In the genomic region with DNA sequence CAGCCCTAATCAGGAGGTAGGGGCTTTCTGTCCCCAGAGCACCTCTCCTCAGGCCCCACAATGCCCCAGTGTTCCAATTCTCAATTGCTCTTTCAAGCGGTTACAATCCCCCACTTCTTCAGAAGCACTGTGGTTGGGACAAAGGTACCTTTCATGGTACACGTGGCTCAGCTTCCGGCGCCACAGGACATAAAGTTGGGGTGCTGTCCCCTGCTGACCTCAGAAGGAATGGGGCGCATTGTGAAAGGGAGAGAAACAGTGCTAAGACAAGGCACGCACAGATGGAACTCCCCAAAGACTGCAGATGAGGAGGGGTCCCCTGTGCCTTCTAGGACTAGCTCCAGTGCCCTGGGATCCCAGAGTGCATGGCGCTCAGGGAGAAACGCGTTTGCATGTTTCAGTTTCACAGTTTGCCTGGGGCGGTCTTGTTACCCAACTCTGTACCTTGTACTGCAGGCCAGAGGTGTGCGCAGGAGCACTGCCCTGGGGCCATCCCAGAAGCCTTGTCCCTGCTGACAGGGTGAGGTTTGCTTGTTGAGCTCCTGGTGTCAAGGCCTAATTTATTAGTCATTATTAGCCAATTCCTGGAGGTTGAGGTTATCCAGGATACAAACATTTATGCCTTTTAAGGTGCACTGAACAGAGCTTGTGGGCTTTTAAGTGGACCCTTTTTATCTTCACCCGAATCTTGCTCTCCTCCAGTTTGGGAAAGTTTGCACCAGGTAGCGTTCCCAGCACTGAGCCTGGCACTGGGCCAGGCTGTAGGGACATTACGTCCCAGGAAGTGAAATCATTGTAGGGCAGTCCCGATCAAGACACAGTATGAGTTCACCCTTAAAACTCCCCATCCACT, we compare ENCODE assay signal across 1 cellular context.
TF ChIP-seq lines count a peak whose summit lies in the region.

No MANE protein-coding gene starts in this region.

TF ChIP-seq in HepG2, 621 proteins besides CTCF, POLR2A, EP300 and RAD21 (continued from another document and continues in another):
- TF ChIP-seq, protein P1, sequence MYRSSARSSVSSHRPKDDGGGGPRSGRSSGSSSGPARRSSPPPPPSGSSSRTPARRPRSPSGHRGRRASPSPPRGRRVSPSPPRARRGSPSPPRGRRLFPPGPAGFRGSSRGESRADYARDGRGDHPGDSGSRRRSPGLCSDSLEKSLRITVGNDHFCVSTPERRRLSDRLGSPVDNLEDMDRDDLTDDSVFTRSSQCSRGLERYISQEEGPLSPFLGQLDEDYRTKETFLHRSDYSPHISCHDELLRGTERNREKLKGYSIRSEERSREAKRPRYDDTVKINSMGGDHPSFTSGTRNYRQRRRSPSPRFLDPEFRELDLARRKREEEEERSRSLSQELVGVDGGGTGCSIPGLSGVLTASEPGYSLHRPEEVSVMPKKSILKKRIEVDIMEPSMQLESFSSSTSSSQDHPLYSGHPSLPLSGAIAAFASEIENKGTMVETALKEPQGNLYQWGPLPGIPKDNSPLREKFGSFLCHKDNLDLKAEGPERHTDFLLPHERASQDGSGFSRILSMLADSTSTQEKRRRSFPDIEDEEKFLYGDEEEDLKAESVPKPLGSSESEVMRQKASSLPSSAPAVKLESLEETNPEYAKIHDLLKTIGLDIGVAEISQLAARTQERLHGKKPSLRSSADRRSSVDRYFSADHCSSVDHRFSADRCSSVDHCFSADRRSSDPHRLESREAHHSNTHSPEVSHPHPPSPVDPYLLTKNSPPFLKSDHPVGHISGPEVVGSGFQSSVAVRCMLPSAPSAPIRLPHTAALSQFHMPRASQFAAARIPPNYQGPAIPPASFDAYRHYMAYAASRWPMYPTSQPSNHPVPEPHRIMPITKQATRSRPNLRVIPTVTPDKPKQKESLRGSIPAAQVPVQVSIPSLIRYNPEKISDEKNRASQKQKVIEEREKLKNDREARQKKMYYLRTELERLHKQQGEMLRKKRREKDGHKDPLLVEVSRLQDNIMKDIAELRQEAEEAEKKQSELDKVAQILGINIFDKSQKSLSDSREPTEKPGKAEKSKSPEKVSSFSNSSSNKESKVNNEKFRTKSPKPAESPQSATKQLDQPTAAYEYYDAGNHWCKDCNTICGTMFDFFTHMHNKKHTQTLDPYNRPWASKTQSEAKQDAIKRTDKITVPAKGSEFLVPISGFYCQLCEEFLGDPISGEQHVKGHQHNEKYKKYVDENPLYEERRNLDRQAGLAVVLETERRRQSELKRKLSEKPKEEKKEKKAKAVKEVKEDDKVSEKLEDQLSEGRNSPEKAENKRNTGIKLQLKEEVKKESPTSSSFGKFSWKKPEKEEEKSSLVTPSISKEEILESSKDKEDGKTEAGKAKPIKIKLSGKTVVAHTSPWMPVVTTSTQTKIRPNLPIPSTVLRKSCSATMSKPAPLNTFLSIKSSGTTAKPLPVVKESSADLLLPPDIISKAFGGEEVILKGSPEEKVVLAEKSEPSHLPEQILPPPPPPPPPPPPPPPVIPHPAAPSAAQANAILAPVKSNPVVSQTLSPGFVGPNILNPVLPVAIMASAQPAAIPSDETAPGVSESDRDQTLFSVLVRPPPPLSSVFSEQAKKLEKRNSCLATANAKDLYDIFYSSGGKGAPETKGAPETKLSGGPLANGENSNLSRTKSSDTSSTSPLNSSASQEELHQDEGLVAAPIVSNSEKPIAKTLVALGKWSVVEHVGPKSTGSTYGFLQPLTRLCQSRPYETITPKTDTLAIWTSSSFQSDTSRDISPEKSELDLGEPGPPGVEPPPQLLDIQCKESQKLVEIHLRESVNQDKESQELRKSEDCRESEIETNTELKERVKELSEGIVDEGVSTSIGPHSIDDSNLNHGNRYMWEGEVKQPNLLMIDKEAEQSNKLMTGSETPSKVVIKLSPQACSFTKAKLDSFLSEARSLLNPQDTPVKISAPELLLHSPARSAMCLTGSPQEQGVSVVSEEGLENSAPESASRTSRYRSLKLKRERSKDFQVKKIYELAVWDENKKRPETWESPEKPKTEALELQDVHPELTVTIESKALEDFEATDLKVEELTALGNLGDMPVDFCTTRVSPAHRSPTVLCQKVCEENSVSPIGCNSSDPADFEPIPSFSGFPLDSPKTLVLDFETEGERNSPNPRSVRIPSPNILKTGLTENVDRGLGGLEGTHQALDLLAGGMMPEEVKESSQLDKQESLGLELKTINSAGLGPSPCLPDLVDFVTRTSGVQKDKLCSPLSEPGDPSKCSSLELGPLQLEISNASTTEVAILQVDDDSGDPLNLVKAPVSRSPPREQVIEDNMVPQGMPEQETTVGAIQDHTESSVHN (CRISPR knock-in tag; IDR thresholded peaks at IDR 0.05), result peak; percentile 87; the same call in 1 of the 2 replicates
- TF ChIP-seq ZNF816 (CRISPR knock-in tag; IDR thresholded peaks at IDR 0.05; ENCODE audit: borderline replicate concordance) (no peak), NPAS2 (CRISPR knock-in tag; IDR thresholded peaks at IDR 0.05; ENCODE audit: borderline replicate concordance) (no peak), ZBTB38 (CRISPR knock-in tag; IDR thresholded peaks at IDR 0.05) (peak; percentile 68; the same call in 1 of the 2 replicates), IKZF1 (IDR thresholded peaks at IDR 0.05) (no peak), NCOA1 (CRISPR knock-in tag; IDR thresholded peaks at IDR 0.05) (peak; percentile 75; the same call in 1 of the 2 replicates), ZNF138 (CRISPR knock-in tag; IDR thresholded peaks at IDR 0.05; ENCODE audit: low read depth) (0 out of 2 replicates have a peak, but pooled peaks have one; percentile 88), IRF9 (CRISPR knock-in tag; IDR thresholded peaks at IDR 0.05; ENCODE audit: borderline replicate concordance) (peak; percentile 84; the same call in 1 of the 2 replicates), SALL1 (CRISPR knock-in tag; IDR thresholded peaks at IDR 0.05) (peak; percentile 96), HOXA7 (CRISPR knock-in tag; IDR thresholded peaks at IDR 0.05) (no peak), ZKSCAN8 (CRISPR knock-in tag; IDR thresholded peaks at IDR 0.05; ENCODE audit: borderline replicate concordance) (0 out of 2 replicates have a peak, but pooled peaks have one; percentile 32), ZNF460 (CRISPR knock-in tag; IDR thresholded peaks at IDR 0.05; ENCODE audit: borderline replicate concordance) (no peak; the same call in 1 of the 2 replicates), PRPF4 (IDR thresholded peaks at IDR 0.05; ENCODE audit: low read depth, low read length, poor library complexity, severe bottlenecking) (no peak), ZNF343 (CRISPR knock-in tag; IDR thresholded peaks at IDR 0.05) (peak; percentile 65; the same call in 1 of the 2 replicates), ZNF329 (CRISPR knock-in tag; IDR thresholded peaks at IDR 0.05; ENCODE audit: low read depth) (0 out of 2 replicates have a peak, but pooled peaks have one; percentile 33), HDAC1 (CRISPR knock-in tag; IDR thresholded peaks at IDR 0.05) (peak; percentile 83; the same call in 1 of the 2 replicates), HES4 (CRISPR knock-in tag; IDR thresholded peaks at IDR 0.05; ENCODE audit: borderline replicate concordance) (no peak), ZNF615 (CRISPR knock-in tag; IDR thresholded peaks at IDR 0.05; ENCODE audit: borderline replicate concordance) (0 out of 2 replicates have a peak, but pooled peaks have one; percentile 87), ZNF282 (IDR thresholded peaks at IDR 0.05; ENCODE audit: partially characterized antibody) (no peak), RBM22 (optimal IDR thresholded peaks at IDR 0.05; ENCODE audit: low read length) (peak; percentile 14), ZNF382 (CRISPR knock-in tag; IDR thresholded peaks at IDR 0.05; ENCODE audit: borderline replicate concordance) (no peak), NR2F2 (IDR thresholded peaks at IDR 0.05; ENCODE audit: borderline replicate concordance, low read depth) (peak; percentile 88; the same call in 1 of the 2 replicates), ZNF790 (CRISPR knock-in tag; IDR thresholded peaks at IDR 0.05; ENCODE audit: borderline replicate concordance) (no peak), ZNF772 (CRISPR knock-in tag; IDR thresholded peaks at IDR 0.05) (peak; percentile 85; the same call in 1 of the 2 replicates), ZNF724P (CRISPR knock-in tag; IDR thresholded peaks at IDR 0.05; ENCODE audit: borderline replicate concordance) (no peak), PCBP2 (optimal IDR thresholded peaks at IDR 0.05; ENCODE audit: low read depth, low read length, poor library complexity, severe bottlenecking) (no peak), TCF7L2 (IDR thresholded peaks at IDR 0.05; ENCODE audit: low read depth, low read length) (no peak), ISL2 (CRISPR knock-in tag; IDR thresholded peaks at IDR 0.05) (peak; percentile 76; the same call in 1 of the 2 replicates), EED (CRISPR knock-in tag; IDR thresholded peaks at IDR 0.05) (peak; percentile 91; the same call in 1 of the 2 replicates), ZNF7 (CRISPR knock-in tag; IDR thresholded peaks at IDR 0.05) (no peak), HNRNPH1 (optimal IDR thresholded peaks at IDR 0.05; ENCODE audit: low read depth, low read length) (no peak), ZNF281 (CRISPR knock-in tag; IDR thresholded peaks at IDR 0.05; ENCODE audit: borderline replicate concordance) (peak; percentile 11; the same call in 1 of the 2 replicates), LRRFIP1 (CRISPR knock-in tag; conservative IDR thresholded peaks at IDR 0.05) (no peak), PRMT3 (CRISPR knock-in tag; IDR thresholded peaks at IDR 0.05; ENCODE audit: borderline replicate concordance, low read depth) (no peak)
- TF ChIP-seq, protein P2, sequence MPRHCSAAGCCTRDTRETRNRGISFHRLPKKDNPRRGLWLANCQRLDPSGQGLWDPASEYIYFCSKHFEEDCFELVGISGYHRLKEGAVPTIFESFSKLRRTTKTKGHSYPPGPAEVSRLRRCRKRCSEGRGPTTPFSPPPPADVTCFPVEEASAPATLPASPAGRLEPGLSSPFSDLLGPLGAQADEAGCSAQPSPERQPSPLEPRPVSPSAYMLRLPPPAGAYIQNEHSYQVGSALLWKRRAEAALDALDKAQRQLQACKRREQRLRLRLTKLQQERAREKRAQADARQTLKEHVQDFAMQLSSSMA (CRISPR knock-in tag; IDR thresholded peaks at IDR 0.05), result no peak
- TF ChIP-seq, protein P3, sequence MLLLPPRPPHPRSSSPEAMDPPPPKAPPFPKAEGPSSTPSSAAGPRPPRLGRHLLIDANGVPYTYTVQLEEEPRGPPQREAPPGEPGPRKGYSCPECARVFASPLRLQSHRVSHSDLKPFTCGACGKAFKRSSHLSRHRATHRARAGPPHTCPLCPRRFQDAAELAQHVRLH (CRISPR knock-in tag; IDR thresholded peaks at IDR 0.05; ENCODE audit: borderline replicate concordance, low read depth), result peak; percentile 84; the same call in 1 of the 2 replicates
- TF ChIP-seq, protein P4, sequence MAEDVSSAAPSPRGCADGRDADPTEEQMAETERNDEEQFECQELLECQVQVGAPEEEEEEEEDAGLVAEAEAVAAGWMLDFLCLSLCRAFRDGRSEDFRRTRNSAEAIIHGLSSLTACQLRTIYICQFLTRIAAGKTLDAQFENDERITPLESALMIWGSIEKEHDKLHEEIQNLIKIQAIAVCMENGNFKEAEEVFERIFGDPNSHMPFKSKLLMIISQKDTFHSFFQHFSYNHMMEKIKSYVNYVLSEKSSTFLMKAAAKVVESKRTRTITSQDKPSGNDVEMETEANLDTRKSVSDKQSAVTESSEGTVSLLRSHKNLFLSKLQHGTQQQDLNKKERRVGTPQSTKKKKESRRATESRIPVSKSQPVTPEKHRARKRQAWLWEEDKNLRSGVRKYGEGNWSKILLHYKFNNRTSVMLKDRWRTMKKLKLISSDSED (CRISPR knock-in tag; IDR thresholded peaks at IDR 0.05), result no peak
- TF ChIP-seq, protein P5, sequence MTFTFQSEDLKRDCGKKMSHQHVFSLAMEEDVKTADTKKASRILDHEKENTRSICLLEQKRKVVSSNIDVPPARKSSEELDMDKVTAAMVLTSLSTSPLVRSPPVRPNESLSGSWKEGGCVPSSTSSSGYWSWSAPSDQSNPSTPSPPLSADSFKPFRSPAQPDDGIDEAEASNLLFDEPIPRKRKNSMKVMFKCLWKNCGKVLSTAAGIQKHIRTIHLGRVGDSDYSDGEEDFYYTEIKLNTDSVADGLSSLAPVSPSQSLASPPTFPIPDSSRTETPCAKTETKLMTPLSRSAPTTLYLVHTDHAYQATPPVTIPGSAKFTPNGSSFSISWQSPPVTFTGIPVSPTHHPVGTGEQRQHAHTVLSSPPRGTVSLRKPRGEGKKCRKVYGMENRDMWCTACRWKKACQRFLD (CRISPR knock-in tag; IDR thresholded peaks at IDR 0.05; ENCODE audit: borderline replicate concordance), result no peak; the same call in 1 of the 2 replicates
